ENCODE assay signal across 8 cellular contexts in genomic region chr7:4682621-4683042, GRCh38. TPM values are rescaled to one million over a fixed set of nuclear protein-coding genes. Genes with fewer than 3 reads are reported as not detected.
A peak's percentile ranks its signal among the peaks of the same experiment; 100 is the strongest.
DNase-seq lines count a peak whose midpoint lies in the region; ATAC-seq and TF ChIP-seq lines count a peak whose summit lies in the region.

No MANE protein-coding gene starts in this region.

- no peak overlapping the region for H2AFZ ChIP-seq in OCI-LY3 (ENCODE audit: low read depth, low read length)

- H3K4me1 ChIP-seq in OCI-LY3 (ENCODE audit: low read length) (peaks cover 13% of the 10 kb centered on the region), cardiac muscle cell (ENCODE audit: low read depth) (no peaks in the 10 kb centered on the region), rectal smooth muscle tissue (ENCODE audit: control insufficient read depth, insufficient read depth, low read length) (peaks cover 10% of the 10 kb centered on the region)

- peak overlapping the region; percentile 61 for H3K27ac Mint-ChIP-seq in activated naive CD4-positive, alpha-beta T cell treated with anti-CD3 and anti-CD28 coated beads for 36 hours

- DNase-seq in NOMO-1 (lab: John Stamatoyannopoulos, UW; ENCODE audit: unreplicated experiment in 2 of 2) (peak; percentile 6 to 26), NOMO-1 treated with dmso at 0.1 percent for 144 hours (lab: John Stamatoyannopoulos, UW; ENCODE audit: unreplicated experiment) (no peak), cardiac muscle cell (ENCODE audit: low read depth in 1 of 2, low spot score in 1 of 2) (peak; percentile 50 to 52), NCI-H2107 (lab: John Stamatoyannopoulos, UW) (no peak)
- DNase-seq in activated naive CD4-positive, alpha-beta T cell treated with anti-CD3 and anti-CD28 coated beads for 36 hours: peak; percentile 59

- peaks cover 24% of the 10 kb centered on the region for H4K20me1 ChIP-seq in OCI-LY3 (ENCODE audit: insufficient read depth, low read length)

- CTCF ChIA-PET in activated naive CD4-positive, alpha-beta T cell treated with anti-CD3 and anti-CD28 coated beads for 36 hours (lab: Charles Lee): interaction anchor here (1.1 to 2.0 kb wide), 2 partner anchors 33 to 41 kb away, joined by 3 to 15 read pairs; no protein-coding TSS in a partner anchor

- H3K9ac ChIP-seq in OCI-LY3 (ENCODE audit: low read length) (peak overlapping the region; percentile 83), rectal smooth muscle tissue (ENCODE audit: low read length) (peak overlapping the region; percentile 93)

- peaks cover 14% of the 10 kb centered on the region for H3K36me3 Mint-ChIP-seq in activated naive CD4-positive, alpha-beta T cell treated with anti-CD3 and anti-CD28 coated beads for 36 hours (ENCODE audit: low read depth)

- H3K27me3 ChIP-seq in OCI-LY3 (ENCODE audit: low read depth, low read length): no peaks in the 10 kb centered on the region
- peaks cover 6% of the 10 kb centered on the region for H3K27me3 ChIP-seq in cardiac muscle cell
- H3K27me3 ChIP-seq in rectal smooth muscle tissue (ENCODE audit: control insufficient read depth, insufficient read depth, low read length): no peaks in the 10 kb centered on the region

- no peaks in the 10 kb centered on the region for H3K9me3 Mint-ChIP-seq in activated naive CD4-positive, alpha-beta T cell treated with anti-CD3 and anti-CD28 coated beads for 36 hours

- peak overlapping the region; percentile 93 for H3K4me2 ChIP-seq in OCI-LY3 (ENCODE audit: low read length)

- no peak for TF ChIP-seq CTCF in OCI-LY3 (IDR thresholded peaks at IDR 0.05; ENCODE audit: low read depth, low read length)
- TF ChIP-seq CTCF in cardiac muscle cell (IDR thresholded peaks at IDR 0.05; ENCODE audit: low read depth, low read length): peak; percentile 2

- ATAC-seq in HG02884 (IDR thresholded peaks at IDR 0.05; ENCODE audit: unreplicated experiment): peak; percentile 34

- no peaks in the 10 kb centered on the region for H3K9me3 ChIP-seq in OCI-LY3 (ENCODE audit: insufficient read depth, low read length)
- H3K9me3 ChIP-seq in cardiac muscle cell (ENCODE audit: low read depth): no peaks in the 10 kb centered on the region

- intact Hi-C loops in activated naive CD4-positive, alpha-beta T cell treated with anti-CD3 and anti-CD28 coated beads for 36 hours (cut with micrococcal nuclease): loop anchor here (5.0 kb wide), 2 partner anchors 200 to 365 kb away; partner anchors contain the start of genes RADIL and RBAK

- H3K4me1 Mint-ChIP-seq in activated naive CD4-positive, alpha-beta T cell treated with anti-CD3 and anti-CD28 coated beads for 36 hours (ENCODE audit: low read depth): peaks cover 35% of the 10 kb centered on the region

- peak overlapping the region; percentile 81 for H3K4me3 Mint-ChIP-seq in activated naive CD4-positive, alpha-beta T cell treated with anti-CD3 and anti-CD28 coated beads for 36 hours

- H3K27ac ChIP-seq in OCI-LY3 (ENCODE audit: low read length): peak overlapping the region; percentile 67
- peak overlapping the region; percentile 84 for H3K27ac ChIP-seq in cardiac muscle cell
- peak overlapping the region; percentile 93 for H3K27ac ChIP-seq in rectal smooth muscle tissue (ENCODE audit: low read depth, low read length)

- H3K36me3 ChIP-seq in OCI-LY3 (replicated peaks; ENCODE audit: low read depth, low read length): no peaks in the 10 kb centered on the region
- no peaks in the 10 kb centered on the region for H3K36me3 ChIP-seq in cardiac muscle cell
- no peaks in the 10 kb centered on the region for H3K36me3 ChIP-seq in rectal smooth muscle tissue (ENCODE audit: control insufficient read depth, insufficient read depth, low read length)

- no peaks in the 10 kb centered on the region for H3K27me3 Mint-ChIP-seq in activated naive CD4-positive, alpha-beta T cell treated with anti-CD3 and anti-CD28 coated beads for 36 hours (ENCODE audit: low read depth)

- peaks cover 55% of the 10 kb centered on the region for H3K79me2 ChIP-seq in OCI-LY3 (ENCODE audit: low read length)

- peak overlapping the region; percentile 94 for H3K4me3 ChIP-seq in OCI-LY3 (ENCODE audit: low read length)
- peak overlapping the region; percentile 97 for H3K4me3 ChIP-seq in cardiac muscle cell
- peak overlapping the region; percentile 91 for H3K4me3 ChIP-seq in rectal smooth muscle tissue (ENCODE audit: low read length)

RNA-seq across cellular contexts. Expression of gene FOXK1, which starts 0.5 kb away (rescaled TPM):
- total RNA-seq in activated naive CD4-positive, alpha-beta T cell treated with anti-CD3 and anti-CD28 coated beads for 36 hours: 10 to 100 TPM; 35.0 to 35.4 TPM
- total RNA-seq in cardiac muscle cell: 26.8 and 55.0 TPM in 2 replicates
- 8.7 and 14.4 TPM in 2 replicates for polyA plus RNA-seq in cardiac muscle cell

Comparison
In these comparisons a context has a peak if more than half of its experiments do, and no peak if none do; other contexts are left out.
1. DNase-seq: peak in NOMO-1 (2 of 2), activated naive CD4-positive, alpha-beta T cell treated with anti-CD3 and anti-CD28 coated beads for 36 hours (single experiment) and cardiac muscle cell (2 of 2); none in NOMO-1 treated with dmso at 0.1 percent for 144 hours (single experiment) and NCI-H2107 (single experiment).
2. Peak in every context shown above with its lines, with median percentiles within 50 percentile points of each other: H3K27ac ChIP-seq and H3K4me3 ChIP-seq.